In the genomic region with DNA sequence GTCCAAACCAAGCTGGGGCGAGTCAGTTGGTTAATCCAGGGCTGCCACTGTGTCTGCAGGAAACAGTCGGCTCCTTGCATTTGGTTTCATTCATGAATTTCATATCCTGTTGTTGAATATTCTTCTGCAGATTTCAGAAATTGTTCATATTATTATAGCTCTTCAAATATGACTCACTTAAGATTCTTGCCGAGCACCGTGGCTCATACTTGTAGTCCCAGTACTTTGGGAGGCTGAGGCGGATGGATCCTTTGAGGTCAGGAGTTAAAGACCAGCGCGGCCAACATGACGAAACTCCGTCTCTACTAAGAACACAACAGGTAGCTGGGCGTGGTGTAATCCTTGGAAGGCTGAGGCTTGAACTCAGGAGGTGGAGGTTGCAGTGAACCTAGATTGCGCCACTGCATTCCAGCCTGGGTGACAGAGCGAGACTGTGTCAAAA, we compare ENCODE assay signal across 1 cellular context.
A peak's percentile ranks its signal among the peaks of the same experiment; 100 is the strongest.
TF ChIP-seq lines count a peak whose summit lies in the region.

No MANE protein-coding gene starts in this region.

TF ChIP-seq in HepG2, 621 proteins besides CTCF, POLR2A, EP300 and RAD21 (continued from another document):
- 0 out of 2 replicates have a peak, but pooled peaks have one; percentile 14 for TF ChIP-seq ARID5B (CRISPR knock-in tag; IDR thresholded peaks at IDR 0.05)
- no peak for TF ChIP-seq TEAD2 (CRISPR knock-in tag; IDR thresholded peaks at IDR 0.05)
- TF ChIP-seq HNRNPH1 (optimal IDR thresholded peaks at IDR 0.05; ENCODE audit: low read depth, low read length): no peak
- TF ChIP-seq DPF2 (CRISPR knock-in tag; IDR thresholded peaks at IDR 0.05; ENCODE audit: borderline replicate concordance, low read depth): no peak
- TF ChIP-seq ZC3H4 (CRISPR knock-in tag; IDR thresholded peaks at IDR 0.05; ENCODE audit: borderline replicate concordance): no peak
- TF ChIP-seq EED (CRISPR knock-in tag; IDR thresholded peaks at IDR 0.05): no peak
- peak; percentile 25; the same call in 1 of the 2 replicates for TF ChIP-seq RXRA (CRISPR knock-in tag; IDR thresholded peaks at IDR 0.05)
